ENCODE assay signal across 22 cellular contexts in genomic region chr5:172097356-172097755, GRCh38.
DNase-seq lines count a peak whose midpoint lies in the region; ATAC-seq lines count a peak whose summit lies in the region.
"Had no signal": no experiment of that assay in that cellular context is flagged by ENCODE, and none has a peak within 500 bp of the region (broad histone marks: within the 10 kb centered on the region; RNA-seq: fewer than 3 reads in every experiment).

No MANE protein-coding gene starts in this region.

- H3K36me3 ChIP-seq in stomach smooth muscle (ENCODE audit: control insufficient read depth in 2 of 2, insufficient read depth in 2 of 2, low read length in 2 of 2), result peaks cover 0 to 2% of the 10 kb centered on the region in 2 donors

- H3K27ac ChIP-seq in stomach smooth muscle (ENCODE audit: low read length), result peak overlapping the region; percentile 31
- H3K27ac ChIP-seq: A549, KMS-11, parathyroid adenoma had no signal

- peak overlapping the region in 1 of 2 donors; percentile 55 for H3K4me3 ChIP-seq in stomach smooth muscle (ENCODE audit: low read length in 2 of 2)
- H3K4me3 ChIP-seq: A549, mucosa of descending colon had no signal

- peak overlapping the region; percentile 2 for H3K27ac Mint-ChIP-seq in activated CD8-positive, alpha-beta memory T cell treated with anti-CD3 and anti-CD28 coated beads, Interleukin-2, amount 10 ng/mL, durations not matched to agents 7 days and 5 days
- H3K27ac Mint-ChIP-seq: H9 had no signal

- H3K9me3 ChIP-seq in stomach smooth muscle (ENCODE audit: control insufficient read depth in 2 of 2, low read length in 2 of 2), result no peaks in the 10 kb centered on the region
- H3K9me3 ChIP-seq: A549, mucosa of descending colon had no signal

- H3K27me3 Mint-ChIP-seq in activated CD8-positive, alpha-beta memory T cell treated with anti-CD3 and anti-CD28 coated beads, Interleukin-2, amount 10 ng/mL, durations not matched to agents 7 days and 5 days, result no peaks in the 10 kb centered on the region

- no peak overlapping the region for H3K4me3 Mint-ChIP-seq in activated CD8-positive, alpha-beta memory T cell treated with anti-CD3 and anti-CD28 coated beads, Interleukin-2, amount 10 ng/mL, durations not matched to agents 7 days and 5 days
- H3K4me3 Mint-ChIP-seq: CD8-positive, alpha-beta T cell; H9 had no signal

- ATAC-seq in activated CD8-positive, alpha-beta memory T cell treated with anti-CD3 and anti-CD28 coated beads, Interleukin-2, amount 10 ng/mL, durations not matched to agents 7 days and 5 days, result no peak
- ATAC-seq in GM19467 (IDR thresholded peaks at IDR 0.05; ENCODE audit: unreplicated experiment) (no peak), GM19397 (IDR thresholded peaks at IDR 0.05; ENCODE audit: unreplicated experiment) (no peak), HG02840 (IDR thresholded peaks at IDR 0.05; ENCODE audit: low FRiP score, unreplicated experiment) (no peak)
- ATAC-seq: A549; CD8-positive, alpha-beta T cell; left colon; mucosa of descending colon had no signal

- H3K27me3 ChIP-seq in stomach smooth muscle (ENCODE audit: control insufficient read depth in 1 of 2, insufficient read depth in 2 of 2, low read length in 2 of 2), result no peaks in the 10 kb centered on the region

- peaks cover 62% of the 10 kb centered on the region for H3K36me3 Mint-ChIP-seq in activated CD8-positive, alpha-beta memory T cell treated with anti-CD3 and anti-CD28 coated beads, Interleukin-2, amount 10 ng/mL, durations not matched to agents 7 days and 5 days

- H3K4me1 Mint-ChIP-seq in activated CD8-positive, alpha-beta memory T cell treated with anti-CD3 and anti-CD28 coated beads, Interleukin-2, amount 10 ng/mL, durations not matched to agents 7 days and 5 days, result peaks cover 9% of the 10 kb centered on the region

- H3K9me3 Mint-ChIP-seq in activated CD8-positive, alpha-beta memory T cell treated with anti-CD3 and anti-CD28 coated beads, Interleukin-2, amount 10 ng/mL, durations not matched to agents 7 days and 5 days (ENCODE audit: low read depth), result no peaks in the 10 kb centered on the region
- H3K9me3 Mint-ChIP-seq: CD8-positive, alpha-beta T cell; H9 had no signal

- no peak for DNase-seq in activated CD8-positive, alpha-beta memory T cell treated with anti-CD3 and anti-CD28 coated beads, Interleukin-2, amount 10 ng/mL, durations not matched to agents 7 days and 5 days
- no peak for DNase-seq in activated CD8-positive, alpha-beta memory T cell treated with anti-CD3 and anti-CD28 coated beads, Interleukin-2, amount 50 U/mL, for 48 hours
- DNase-seq in cerebellum (ENCODE audit: low spot score) (peak; percentile 22), middle frontal gyrus (ENCODE audit: extremely low spot score, low spot score) (peak; percentile 63)
- DNase-seq: CD8-positive, alpha-beta T cell; DMS79 treated with DMSO at 0.1 percent for 48 hours; effector memory CD4-positive, alpha-beta T cell; H9; left colon; mucosa of descending colon; NCI-H1092 treated with DMSO at 0.1 percent for 48 hours; NCI-H69; OCI-M1; SIG-M5; trophoblast cell had no signal

- peaks cover 15% of the 10 kb centered on the region for H3K4me1 ChIP-seq in stomach smooth muscle (ENCODE audit: control insufficient read depth, insufficient read depth, low read length)
- H3K4me1 ChIP-seq: parathyroid adenoma had no signal

- CTCF ChIA-PET in activated CD8-positive, alpha-beta memory T cell treated with anti-CD3 and anti-CD28 coated beads, Interleukin-2, amount 10 ng/mL, durations not matched to agents 7 days and 5 days (lab: Charles Lee), result interaction anchor here (1.5 to 3.8 kb wide), 2 partner anchors 9 to 91 kb away, joined by 5 to 13 read pairs; partner anchors contain the start of gene STK10

- H3K9ac ChIP-seq in stomach smooth muscle (ENCODE audit: low read length in 2 of 2), result peak overlapping the region in 1 of 2 donors; percentile 29
- H3K9ac ChIP-seq: KMS-11, parathyroid adenoma had no signal

Comparison
In these comparisons a context has a peak if more than half of its experiments do, and no peak if none do; other contexts are left out.
1. DNase-seq: peak in cerebellum (single experiment) and middle frontal gyrus (single experiment); none in activated CD8-positive, alpha-beta memory T cell treated with anti-CD3 and anti-CD28 coated beads, Interleukin-2, amount 10 ng/mL, durations not matched to agents 7 days and 5 days (single experiment) and activated CD8-positive, alpha-beta memory T cell treated with anti-CD3 and anti-CD28 coated beads, Interleukin-2, amount 50 U/mL, for 48 hours (single experiment).